22 cellular contexts compared by ENCODE assay signal in the genomic region with DNA sequence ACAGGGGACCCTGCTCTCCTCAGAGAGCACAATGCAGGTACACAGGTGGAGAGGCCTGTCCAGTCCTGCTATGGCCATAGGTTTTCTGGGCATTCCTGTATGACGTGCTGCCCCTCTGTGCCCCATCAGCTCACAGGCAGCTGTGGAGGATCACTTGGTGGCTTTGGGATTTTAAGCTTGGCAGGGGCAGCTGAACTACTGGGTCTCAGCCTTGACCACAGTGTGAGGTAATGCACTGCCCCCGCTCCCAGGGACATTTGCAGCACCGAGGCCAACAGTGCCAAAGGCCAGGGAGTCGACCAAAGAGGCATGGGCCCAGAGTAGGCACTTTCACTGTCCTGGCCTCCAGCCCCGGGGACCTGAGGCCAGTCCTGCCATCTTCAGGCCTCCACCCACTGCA. TPM values are rescaled to one million over a fixed set of nuclear protein-coding genes. Genes with fewer than 3 reads are reported as not detected.
"Had no signal": no experiment of that assay in that cellular context is flagged by ENCODE, and none has a peak within 500 bp of the region (broad histone marks: within the 10 kb centered on the region; RNA-seq: fewer than 3 reads in every experiment).

No MANE protein-coding gene starts in this region.

- H3K9ac ChIP-seq: KMS-11, SK-N-SH had no signal

- ATAC-seq: K562, Panc1 had no signal

- H3K27ac ChIP-seq: HL-60, KMS-11 had no signal

- H3K9me3 Mint-ChIP-seq: IgD-negative memory B cell had no signal

- H3K9me3 ChIP-seq: SK-N-SH had no signal

- H3K27me3 Mint-ChIP-seq: IgD-negative memory B cell had no signal

- H3K27ac Mint-ChIP-seq: IgD-negative memory B cell had no signal

- DNase-seq: Kasumi-1, MM.1S, NCI-H1092 treated with DMSO at 0.1 percent for 48 hours, NCI-H1436, NCI-H187, NCI-H2029, NCI-H2081 treated with DMSO at 0.1 percent for 48 hours, NCI-H2171, NCI-H226, NCI-H446, NCI-H510A, NCI-H524 treated with DMSO at 0.1 percent for 48 hours, NCI-H774, SHP77, SK-N-SH had no signal

- H3K9me2 ChIP-seq: SK-N-SH had no signal

- H3K4me2 ChIP-seq: KMS-11, SK-N-SH had no signal

- H3K4me3 ChIP-seq: K562 had no signal

- H3K4me3 Mint-ChIP-seq: IgD-negative memory B cell had no signal

RNA-seq across cellular contexts. Expression of a gene that starts 55.4 kb away (rescaled TPM):
- total RNA-seq: K562, M059J, SK-MEL-5 had no signal
- polyA plus RNA-seq: K562 had no signal
